Comparison of ENCODE assay signal across 9 cellular contexts in genomic region chr7:99141334-99141733, GRCh38. TPM values are rescaled to one million over a fixed set of nuclear protein-coding genes. Genes with fewer than 3 reads are reported as not detected.
DNase-seq lines count a peak whose midpoint lies in the region; ATAC-seq and TF ChIP-seq lines count a peak whose summit lies in the region.
"Had no signal": no experiment of that assay in that cellular context is flagged by ENCODE, and none has a peak within 500 bp of the region (broad histone marks: within the 10 kb centered on the region; RNA-seq: fewer than 3 reads in every experiment).

No MANE protein-coding gene starts in this region.

- H3K9me3 ChIP-seq in right atrium auricular region (no peaks in the 10 kb centered on the region), mucosa of stomach (ENCODE audit: control insufficient read depth, low read length) (no peaks in the 10 kb centered on the region), vagina (no peaks in the 10 kb centered on the region)

- ATAC-seq in left cardiac atrium (no peak), GM18520 (IDR thresholded peaks at IDR 0.05; ENCODE audit: unreplicated experiment) (no peak), HG03432 (IDR thresholded peaks at IDR 0.05; ENCODE audit: unreplicated experiment) (no peak), GM21526 (IDR thresholded peaks at IDR 0.05; ENCODE audit: low FRiP score, unreplicated experiment) (no peak)

- no peaks in the 10 kb centered on the region for H3K36me3 ChIP-seq in right atrium auricular region
- H3K36me3 ChIP-seq in mucosa of stomach (ENCODE audit: control insufficient read depth, insufficient read depth, low read length): no peaks in the 10 kb centered on the region
- no peaks in the 10 kb centered on the region for H3K36me3 ChIP-seq in vagina

- H3K4me1 ChIP-seq in right atrium auricular region: peaks cover 0 to 53% of the 10 kb centered on the region in 2 donors
- H3K4me1 ChIP-seq in mucosa of stomach (ENCODE audit: control insufficient read depth, insufficient read depth, low read length): peaks cover 26% of the 10 kb centered on the region
- H3K4me1 ChIP-seq in vagina: peaks cover 65% of the 10 kb centered on the region

- no peak for TF ChIP-seq CTCF in right atrium auricular region (IDR thresholded peaks at IDR 0.05)
- no peak for TF ChIP-seq CTCF in vagina (IDR thresholded peaks at IDR 0.05)

- peak overlapping the region; percentile 94 to 98 for H3K27ac ChIP-seq in right atrium auricular region
- H3K27ac ChIP-seq in vagina: peak overlapping the region; percentile 100

- H3K27me3 ChIP-seq in right atrium auricular region (no peaks in the 10 kb centered on the region), mucosa of stomach (ENCODE audit: control insufficient read depth, insufficient read depth, low read length) (no peaks in the 10 kb centered on the region), vagina (no peaks in the 10 kb centered on the region)

- intact Hi-C loops in left cardiac atrium (cut with DNase I) (loop anchor here in 1 of 2 donors (10.0 kb wide), 1 partner anchor 87 kb away; no protein-coding TSS in a partner anchor), vagina (cut with DNase I) (loop anchor here (5.0 to 10.0 kb wide), 2 partner anchors 104 to 263 kb away; partner anchors contain the start of genes BUD31 and PDAP1)

- H3K4me3 ChIP-seq in right atrium auricular region (peak overlapping the region; percentile 77 to 100), mucosa of stomach (ENCODE audit: low read length) (peak overlapping the region; percentile 75), vagina (peak overlapping the region; percentile 97 to 99)

- DNase-seq in right atrium auricular region (ENCODE audit: low spot score): no peak
- no peak for DNase-seq in left cardiac atrium
- peak; percentile 25 for DNase-seq in central memory CD4-positive, alpha-beta T cell
- DNase-seq in vagina (ENCODE audit: extremely low spot score in 2 of 2): no peak
- DNase-seq: OCI-M1 had no signal

- no peak for TF ChIP-seq POLR2A in vagina (IDR thresholded peaks at IDR 0.05)

- peak overlapping the region; percentile 80 for H3K9ac ChIP-seq in mucosa of stomach (ENCODE audit: low read length)

RNA-seq across cellular contexts. Expression of gene SMURF1, which starts 2.6 kb away (rescaled TPM):
- 10 to 100 TPM in 1 of 2 donors, 1 to 10 TPM in 1; 9.0 to 14.3 TPM for total RNA-seq in right atrium auricular region
- total RNA-seq in left cardiac atrium: 10 to 100 TPM; 11.2 to 15.7 TPM
- 30.0 TPM for total RNA-seq in vagina
